Comparison of ENCODE assay signal across 17 cellular contexts in the genomic region with DNA sequence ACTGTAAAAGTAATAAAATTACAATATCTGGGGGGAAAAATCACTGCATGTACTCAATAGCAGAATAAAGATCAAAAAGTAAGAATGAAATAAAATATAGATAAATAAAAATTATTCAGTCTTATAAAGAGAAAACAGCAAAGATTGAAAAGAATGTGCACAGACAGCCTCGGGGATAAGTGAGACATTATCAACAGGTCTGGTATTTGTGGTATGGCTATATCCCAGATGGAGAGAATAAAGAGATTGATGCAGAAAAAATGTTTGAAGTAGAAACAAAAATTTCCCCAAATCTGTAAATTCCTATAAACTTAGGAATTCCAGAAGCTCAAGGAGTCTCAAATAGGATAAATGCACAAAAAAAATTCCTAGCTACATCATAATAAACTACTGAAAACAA.
DNase-seq lines count a peak whose midpoint lies in the region; TF ChIP-seq lines count a peak whose summit lies in the region.
"Had no signal": no experiment of that assay in that cellular context is flagged by ENCODE, and none has a peak within 500 bp of the region (broad histone marks: within the 10 kb centered on the region; RNA-seq: fewer than 3 reads in every experiment).

No MANE protein-coding gene starts in this region.

- H3K4me3 ChIP-seq in cardiac fibroblast (replicated peaks in 1 of 2; ENCODE audit: low read depth in 2 of 2, low read length in 2 of 2): no peak overlapping the region
- H3K4me3 ChIP-seq: A549, PC-9 had no signal

- no peak overlapping the region for H3K4me3 Mint-ChIP-seq in activated T-cell treated with anti-CD3 and anti-CD28 coated beads, Interleukin-2, amount 50 U/mL, for 24 hours
- H3K4me3 Mint-ChIP-seq: CD14-positive monocyte, H9 had no signal

- no peak for TF ChIP-seq CTCF in cardiac fibroblast (IDR thresholded peaks at IDR 0.05; ENCODE audit: low read depth, low read length)

- no peaks in the 10 kb centered on the region for H3K4me1 Mint-ChIP-seq in activated T-cell treated with anti-CD3 and anti-CD28 coated beads, Interleukin-2, amount 50 U/mL, for 24 hours (ENCODE audit: low read depth)
- H3K4me1 Mint-ChIP-seq: CD14-positive monocyte had no signal

- no peaks in the 10 kb centered on the region for H3K9me3 Mint-ChIP-seq in activated T-cell treated with anti-CD3 and anti-CD28 coated beads, Interleukin-2, amount 50 U/mL, for 24 hours
- H3K9me3 Mint-ChIP-seq: H9 had no signal

- H3K27ac Mint-ChIP-seq in activated T-cell treated with anti-CD3 and anti-CD28 coated beads, Interleukin-2, amount 50 U/mL, for 24 hours: no peak overlapping the region
- H3K27ac Mint-ChIP-seq: CD14-positive monocyte had no signal

- DNase-seq in EL: peak; percentile 60
- DNase-seq in NCI-H226: peak; percentile 52
- peak; percentile 0 to 2 for DNase-seq in cardiac fibroblast (ENCODE audit: low read depth in 2 of 2)
- peak; percentile 14 for DNase-seq in non-pigmented ciliary epithelial cell (ENCODE audit: low read depth)
- DNase-seq in pons (ENCODE audit: low spot score): no peak
- no peak for DNase-seq in NCI-H1092 treated with DMSO at 0.1 percent for 48 hours (lab: John Stamatoyannopoulos, UW)
- DNase-seq in epidermal melanocyte (ENCODE audit: insufficient read length, low spot score): no peak
- no peak for DNase-seq in activated T-cell treated with anti-CD3 and anti-CD28 coated beads, Interleukin-2, amount 50 U/mL, for 24 hours
- DNase-seq: GDM1, H9, MV-4-11, NCI-H146, NCI-H2081 treated with DMSO at 0.1 percent for 48 hours, NCI-H526, PC-9 had no signal

- no peaks in the 10 kb centered on the region for H3K27me3 Mint-ChIP-seq in activated T-cell treated with anti-CD3 and anti-CD28 coated beads, Interleukin-2, amount 50 U/mL, for 24 hours

- no peaks in the 10 kb centered on the region for H3K36me3 Mint-ChIP-seq in activated T-cell treated with anti-CD3 and anti-CD28 coated beads, Interleukin-2, amount 50 U/mL, for 24 hours (ENCODE audit: low read depth)
- H3K36me3 Mint-ChIP-seq: CD14-positive monocyte had no signal

Comparison
In these comparisons a context has a peak if more than half of its experiments do, and no peak if none do; other contexts are left out.
1. DNase-seq: peak in EL (single experiment), NCI-H226 (single experiment), cardiac fibroblast (2 of 2) and non-pigmented ciliary epithelial cell (single experiment); none in pons (single experiment), NCI-H1092 treated with DMSO at 0.1 percent for 48 hours (single experiment), epidermal melanocyte (single experiment) and activated T-cell treated with anti-CD3 and anti-CD28 coated beads, Interleukin-2, amount 50 U/mL, for 24 hours (single experiment).